Comparison of ENCODE assay signal across 1 cellular context in the genomic region with DNA sequence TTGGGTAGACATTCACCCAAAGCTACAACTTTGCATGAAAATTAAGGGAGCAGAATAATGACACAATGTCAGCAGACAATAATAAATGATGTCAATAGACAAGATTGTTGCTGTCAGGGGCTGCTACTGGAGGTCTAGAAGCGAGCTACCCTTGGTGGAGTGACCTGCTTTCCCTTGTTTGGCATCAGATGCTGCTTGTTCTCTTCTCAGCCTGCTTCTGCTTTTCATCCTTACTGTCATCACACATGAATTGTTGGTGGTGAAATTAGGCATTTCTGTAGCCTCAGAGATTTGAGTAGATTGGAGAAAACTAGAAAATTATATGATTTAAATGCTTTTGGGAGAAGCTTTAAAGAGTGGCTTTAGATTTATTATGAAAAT.
TF ChIP-seq lines count a peak whose summit lies in the region.

No MANE protein-coding gene starts in this region.

TF ChIP-seq in SK-N-SH treated with all-trans-retinoic acid at 6 μM for 48 hours, 23 proteins besides CTCF, POLR2A, EP300 and RAD21 (continued from another document):
- TF ChIP-seq, protein P1, sequence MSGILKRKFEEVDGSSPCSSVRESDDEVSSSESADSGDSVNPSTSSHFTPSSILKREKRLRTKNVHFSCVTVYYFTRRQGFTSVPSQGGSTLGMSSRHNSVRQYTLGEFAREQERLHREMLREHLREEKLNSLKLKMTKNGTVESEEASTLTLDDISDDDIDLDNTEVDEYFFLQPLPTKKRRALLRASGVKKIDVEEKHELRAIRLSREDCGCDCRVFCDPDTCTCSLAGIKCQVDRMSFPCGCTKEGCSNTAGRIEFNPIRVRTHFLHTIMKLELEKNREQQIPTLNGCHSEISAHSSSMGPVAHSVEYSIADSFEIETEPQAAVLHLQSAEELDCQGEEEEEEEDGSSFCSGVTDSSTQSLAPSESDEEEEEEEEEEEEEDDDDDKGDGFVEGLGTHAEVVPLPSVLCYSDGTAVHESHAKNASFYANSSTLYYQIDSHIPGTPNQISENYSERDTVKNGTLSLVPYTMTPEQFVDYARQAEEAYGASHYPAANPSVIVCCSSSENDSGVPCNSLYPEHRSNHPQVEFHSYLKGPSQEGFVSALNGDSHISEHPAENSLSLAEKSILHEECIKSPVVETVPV (CRISPR knock-in tag; IDR thresholded peaks at IDR 0.05): no peak
- TF ChIP-seq GLIS3 (CRISPR knock-in tag; IDR thresholded peaks at IDR 0.05) (no peak), ARNTL (CRISPR knock-in tag; IDR thresholded peaks at IDR 0.05; ENCODE audit: borderline replicate concordance, low read depth) (no peak), ZFP30 (CRISPR knock-in tag; IDR thresholded peaks at IDR 0.05) (no peak), PPARA (CRISPR knock-in tag; IDR thresholded peaks at IDR 0.05; ENCODE audit: borderline replicate concordance) (no peak), SNAI2 (CRISPR knock-in tag; IDR thresholded peaks at IDR 0.05) (no peak), PATZ1 (CRISPR knock-in tag; IDR thresholded peaks at IDR 0.05; ENCODE audit: borderline replicate concordance) (no peak), ZC3H10 (CRISPR knock-in tag; IDR thresholded peaks at IDR 0.05) (no peak)
- TF ChIP-seq, protein P2, sequence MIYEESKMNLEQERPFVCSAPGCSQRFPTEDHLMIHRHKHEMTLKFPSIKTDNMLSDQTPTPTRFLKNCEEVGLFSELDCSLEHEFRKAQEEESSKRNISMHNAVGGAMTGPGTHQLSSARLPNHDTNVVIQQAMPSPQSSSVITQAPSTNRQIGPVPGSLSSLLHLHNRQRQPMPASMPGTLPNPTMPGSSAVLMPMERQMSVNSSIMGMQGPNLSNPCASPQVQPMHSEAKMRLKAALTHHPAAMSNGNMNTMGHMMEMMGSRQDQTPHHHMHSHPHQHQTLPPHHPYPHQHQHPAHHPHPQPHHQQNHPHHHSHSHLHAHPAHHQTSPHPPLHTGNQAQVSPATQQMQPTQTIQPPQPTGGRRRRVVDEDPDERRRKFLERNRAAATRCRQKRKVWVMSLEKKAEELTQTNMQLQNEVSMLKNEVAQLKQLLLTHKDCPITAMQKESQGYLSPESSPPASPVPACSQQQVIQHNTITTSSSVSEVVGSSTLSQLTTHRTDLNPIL (CRISPR knock-in tag; IDR thresholded peaks at IDR 0.05; ENCODE audit: low read depth): no peak
